In genomic region chr11:17593466-17594245, GRCh38 we compare ENCODE assay signal across 27 cellular contexts. TPM values are rescaled to one million over a fixed set of nuclear protein-coding genes. Genes with fewer than 3 reads are reported as not detected.
A peak's percentile ranks its signal among the peaks of the same experiment; 100 is the strongest.
DNase-seq lines count a peak whose midpoint lies in the region; TF ChIP-seq lines count a peak whose summit lies in the region.
"Had no signal": no experiment of that assay in that cellular context is flagged by ENCODE, and none has a peak within 500 bp of the region (broad histone marks: within the 10 kb centered on the region; RNA-seq: fewer than 3 reads in every experiment).

No MANE protein-coding gene starts in this region.

- peaks cover 2% of the 10 kb centered on the region for H3K27me3 ChIP-seq in GM06990 (replicated peaks; ENCODE audit: control insufficient read depth, insufficient read depth, low read length)
- H3K27me3 ChIP-seq: BLaER1 treated with 17β-estradiol and CSF1 and Interleukin-3, amounts not matched to agents 10 nM and 100 nM had no signal

- no peaks in the 10 kb centered on the region for H3K36me3 ChIP-seq in GM06990 (ENCODE audit: control insufficient read depth, insufficient read depth, low read length)
- H3K36me3 ChIP-seq: BLaER1 treated with 17β-estradiol and CSF1 and Interleukin-3, amounts not matched to agents 10 nM and 100 nM; esophagus squamous epithelium had no signal

- intact Hi-C loops in posterior vena cava (cut with DNase I) = no loop called here

- H3K4me3 ChIP-seq in GM06990 (replicated peaks; ENCODE audit: low read depth, low read length) = no peak overlapping the region
- no peak overlapping the region for H3K4me3 ChIP-seq in coronary artery
- H3K4me3 ChIP-seq: BLaER1 treated with 17β-estradiol and CSF1 and Interleukin-3, amounts not matched to agents 10 nM and 100 nM; esophagus squamous epithelium had no signal

- no peak for DNase-seq in GM06990 (ENCODE audit: extremely low read depth, insufficient read length)
- peak; percentile 60 for DNase-seq in coronary artery (ENCODE audit: low spot score)
- peak; percentile 67 for DNase-seq in posterior vena cava (ENCODE audit: low spot score)
- no peak for DNase-seq in MV-4-11 (lab: John Stamatoyannopoulos, UW)
- no peak for DNase-seq in DMS114 treated with DMSO at 0.1 percent for 48 hours (lab: John Stamatoyannopoulos, UW; ENCODE audit: unreplicated experiment)
- no peak for DNase-seq in NCI-H2107 treated with DMSO at 0.1 percent for 48 hours (lab: John Stamatoyannopoulos, UW; ENCODE audit: unreplicated experiment)
- no peak for DNase-seq in activated CD4-positive, alpha-beta T cell treated with anti-CD3 and anti-CD28 coated beads for 1 hour
- DNase-seq: activated CD4-positive, alpha-beta T cell treated with anti-CD3 and anti-CD28 coated beads, Interleukin-2, amount 10 ng/mL, durations not matched to agents 24 days and 14 days; caudate nucleus; DND-41; esophagus squamous epithelium; Kasumi-1; left colon; mesenchymal stem cell; NCI-H146; NCI-H446 treated with DMSO at 0.1 percent for 48 hours; small intestine; stimulated activated CD4-positive, alpha-beta T cell treated with anti-CD3 and anti-CD28 coated beads, Interleukin-1b, Interleukin-23, amount 100 ng/mL, for 48 hours; trophoblast cell had no signal

- peak; percentile 21; the same call in 1 of the 2 replicates for TF ChIP-seq CTCF in C4-2B (conservative IDR thresholded peaks at IDR 0.05)
- TF ChIP-seq CTCF in GM06990 (IDR thresholded peaks at IDR 0.05; ENCODE audit: insufficient read depth, low read length, poor library complexity, severe bottlenecking) = peak; percentile 19
- no peak for TF ChIP-seq CTCF in coronary artery (IDR thresholded peaks at IDR 0.05)

- H3K27ac ChIP-seq in C4-2B (no peak overlapping the region), coronary artery (no peak overlapping the region)
- H3K27ac ChIP-seq: BLaER1 treated with 17β-estradiol and CSF1 and Interleukin-3, amounts not matched to agents 10 nM and 100 nM; esophagus squamous epithelium had no signal

RNA-seq across cellular contexts. Expression of gene OTOG, which starts 46.6 kb away (rescaled TPM):
- not detected for total RNA-seq in posterior vena cava
- total RNA-seq: activated CD4-positive, alpha-beta T cell treated with anti-CD3 and anti-CD28 coated beads, Interleukin-2, amount 10 ng/mL, durations not matched to agents 24 days and 14 days; astrocyte; esophagus squamous epithelium; left colon; OCI-LY7; renal cortical epithelial cell; Right ventricle myocardium inferior had no signal

RNA-seq across cellular contexts. Expression of gene USH1C, which starts 49.4 kb away (rescaled TPM):
- total RNA-seq in posterior vena cava = 1 to 10 TPM in 1 of 2 donors, not detected in 1; 2.9 TPM
- total RNA-seq: activated CD4-positive, alpha-beta T cell treated with anti-CD3 and anti-CD28 coated beads, Interleukin-2, amount 10 ng/mL, durations not matched to agents 24 days and 14 days; astrocyte; esophagus squamous epithelium; frontal cortex; myocyte; OCI-LY7; Right ventricle myocardium inferior had no signal

Comparison
In these comparisons a context has a peak if more than half of its experiments do, and no peak if none do; other contexts are left out.
1. DNase-seq: peak in coronary artery (single experiment) and posterior vena cava (single experiment); none in GM06990 (single experiment), MV-4-11 (single experiment), DMS114 treated with DMSO at 0.1 percent for 48 hours (single experiment), NCI-H2107 treated with DMSO at 0.1 percent for 48 hours (single experiment) and activated CD4-positive, alpha-beta T cell treated with anti-CD3 and anti-CD28 coated beads for 1 hour (single experiment).